ENCODE assay signal across 9 cellular contexts in the genomic region with DNA sequence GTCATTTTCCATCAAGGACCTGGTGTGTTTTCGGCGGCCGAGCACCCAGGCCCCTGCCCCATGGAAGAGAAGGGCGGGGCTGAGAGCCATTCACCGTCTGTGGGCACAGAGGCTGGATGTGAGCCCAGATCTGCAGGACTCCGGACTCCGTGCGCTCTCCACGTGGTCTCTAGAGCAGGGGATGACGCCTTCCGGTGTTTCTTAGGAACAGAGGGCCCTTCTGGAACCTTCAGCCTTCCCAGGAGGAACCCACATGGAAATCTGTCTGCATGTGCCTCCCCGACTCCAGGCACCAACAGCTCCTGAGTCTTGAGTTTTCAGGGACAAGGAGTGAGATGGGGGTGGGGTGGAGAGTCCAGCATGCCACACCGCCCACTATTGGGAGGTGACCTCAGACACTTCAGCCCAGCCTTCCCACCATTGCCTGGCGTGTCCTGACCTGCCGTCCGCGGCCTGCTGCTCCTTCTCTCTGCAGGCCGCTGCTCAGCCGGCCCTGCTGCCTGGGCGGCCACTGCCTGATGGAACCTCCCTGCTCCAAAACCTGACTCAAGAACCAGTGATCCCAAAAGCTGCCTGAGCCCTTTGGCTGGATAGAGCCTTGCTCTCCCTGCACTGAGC. TPM values are rescaled to one million over a fixed set of nuclear protein-coding genes. Genes with fewer than 3 reads are reported as not detected.
DNase-seq lines count a peak whose midpoint lies in the region; ATAC-seq and TF ChIP-seq lines count a peak whose summit lies in the region.
"Had no signal": no experiment of that assay in that cellular context is flagged by ENCODE, and none has a peak within 500 bp of the region (broad histone marks: within the 10 kb centered on the region; RNA-seq: fewer than 3 reads in every experiment).

No MANE protein-coding gene starts in this region.

- no peak overlapping the region for H3K4me2 ChIP-seq in MM.1S (ENCODE audit: low read depth, low read length)

- no peaks in the 10 kb centered on the region for H3K9me3 Mint-ChIP-seq in activated naive CD8-positive, alpha-beta T cell (ENCODE audit: low read depth)
- H3K9me3 Mint-ChIP-seq in activated naive CD8-positive, alpha-beta T cell treated with anti-CD3 and anti-CD28 coated beads, Interleukin-2, amount 50 U/mL, for 24 hours, result no peaks in the 10 kb centered on the region
- H3K9me3 Mint-ChIP-seq: T-helper 1 cell treated with Interleukin-12 subunit alpha and Interleukin-12 subunit beta and Interleukin-4 antibody, amounts not matched to agents 30 μg/mL and 1 μg/mL, for 36 hours had no signal

- no peaks in the 10 kb centered on the region for H3K36me3 Mint-ChIP-seq in activated naive CD8-positive, alpha-beta T cell
- H3K36me3 Mint-ChIP-seq in activated naive CD8-positive, alpha-beta T cell treated with anti-CD3 and anti-CD28 coated beads, Interleukin-2, amount 50 U/mL, for 24 hours (ENCODE audit: low read depth), result no peaks in the 10 kb centered on the region

- TF ChIP-seq CTCF in epithelial cell of esophagus (IDR thresholded peaks at IDR 0.05; ENCODE audit: insufficient read depth, low read depth, low read length, missing control alignments) (no peak), GM13976 (IDR thresholded peaks at IDR 0.05; ENCODE audit: borderline replicate concordance, control extremely low read depth, extremely low read depth, insufficient read depth, missing control alignments) (no peak), MM.1S (IDR thresholded peaks at IDR 0.05; ENCODE audit: low read length) (no peak)

- H3K4me1 Mint-ChIP-seq in activated naive CD8-positive, alpha-beta T cell (ENCODE audit: low read depth), result peaks cover 4% of the 10 kb centered on the region
- peaks cover 7% of the 10 kb centered on the region for H3K4me1 Mint-ChIP-seq in activated naive CD8-positive, alpha-beta T cell treated with anti-CD3 and anti-CD28 coated beads, Interleukin-2, amount 50 U/mL, for 24 hours

- peaks cover 20% of the 10 kb centered on the region for H3K79me2 ChIP-seq in MM.1S (ENCODE audit: low read length)

- H3K4me3 Mint-ChIP-seq in activated naive CD8-positive, alpha-beta T cell, result peak overlapping the region; percentile 77
- H3K4me3 Mint-ChIP-seq in activated naive CD8-positive, alpha-beta T cell treated with anti-CD3 and anti-CD28 coated beads, Interleukin-2, amount 50 U/mL, for 24 hours, result no peak overlapping the region

- H3K27ac ChIP-seq in aorta (ENCODE audit: low read depth in 1 of 2, low read length in 2 of 2), result peak overlapping the region in 1 of 2 donors; percentile 93
- no peak overlapping the region for H3K27ac ChIP-seq in MM.1S (ENCODE audit: low read length)

- ATAC-seq in activated naive CD8-positive, alpha-beta T cell treated with anti-CD3 and anti-CD28 coated beads, Interleukin-2, amount 50 U/mL, for 24 hours, result no peak
- peak; percentile 19 for ATAC-seq in aorta (ENCODE audit: low FRiP score)

- DNase-seq in activated naive CD8-positive, alpha-beta T cell treated with anti-CD3 and anti-CD28 coated beads, Interleukin-2, amount 50 U/mL, for 24 hours, result no peak
- DNase-seq in epithelial cell of esophagus (ENCODE audit: low read depth), result peak; percentile 86
- peak; percentile 86 for DNase-seq in mucosa of gallbladder (ENCODE audit: low spot score)
- DNase-seq in aorta, result peak; percentile 81 to 88
- no peak for DNase-seq in GM13976 (ENCODE audit: low spot score)
- DNase-seq in MM.1S, result no peak
- DNase-seq in UCSD-AML1 (lab: John Stamatoyannopoulos, UW; ENCODE audit: unreplicated experiment), result no peak

- H3K4me3 ChIP-seq in epithelial cell of esophagus (ENCODE audit: low read length) (no peak overlapping the region), aorta (ENCODE audit: low read length in 2 of 2) (no peak overlapping the region), MM.1S (ENCODE audit: low read length) (no peak overlapping the region)

- H3K27ac Mint-ChIP-seq in activated naive CD8-positive, alpha-beta T cell, result no peak overlapping the region
- H3K27ac Mint-ChIP-seq in activated naive CD8-positive, alpha-beta T cell treated with anti-CD3 and anti-CD28 coated beads, Interleukin-2, amount 50 U/mL, for 24 hours, result no peak overlapping the region
- H3K27ac Mint-ChIP-seq: T-helper 1 cell treated with Interleukin-12 subunit alpha and Interleukin-12 subunit beta and Interleukin-4 antibody, amounts not matched to agents 30 μg/mL and 1 μg/mL, for 36 hours had no signal

- no peaks in the 10 kb centered on the region for H3K27me3 Mint-ChIP-seq in activated naive CD8-positive, alpha-beta T cell
- peaks cover 9% of the 10 kb centered on the region for H3K27me3 Mint-ChIP-seq in activated naive CD8-positive, alpha-beta T cell treated with anti-CD3 and anti-CD28 coated beads, Interleukin-2, amount 50 U/mL, for 24 hours

- H4K20me1 ChIP-seq in MM.1S (ENCODE audit: insufficient read depth, low read length), result no peaks in the 10 kb centered on the region

- no peak overlapping the region for H3K9ac ChIP-seq in MM.1S (ENCODE audit: low read length)

- H3F3A ChIP-seq in MM.1S (ENCODE audit: insufficient read depth, low read length), result peaks cover 10% of the 10 kb centered on the region

- intact Hi-C loops in aorta (cut with DNase I), result loop anchor here (2.0 to 10.0 kb wide), 4 partner anchors 111 to 323 kb away; a partner anchor contains a TSS

- H2AFZ ChIP-seq in MM.1S (ENCODE audit: low read length), result no peak overlapping the region

- H3K27me3 ChIP-seq in aorta (ENCODE audit: control insufficient read depth in 1 of 2, insufficient read depth in 2 of 2, low read length in 1 of 2), result no peaks in the 10 kb centered on the region
- peaks cover 55% of the 10 kb centered on the region for H3K27me3 ChIP-seq in MM.1S (replicated peaks; ENCODE audit: insufficient read depth, low read length)

- in situ Hi-C loops in GM13976 (cut with MboI; ENCODE audit: low sequenced_read_pairs, unreplicated experiment), result no loop called here

- H3K36me3 ChIP-seq in aorta (ENCODE audit: control insufficient read depth in 1 of 2, insufficient read depth in 2 of 2, low read length in 1 of 2) (no peaks in the 10 kb centered on the region), MM.1S (replicated peaks; ENCODE audit: insufficient read depth, low read length) (no peaks in the 10 kb centered on the region)

- no peaks in the 10 kb centered on the region for H3K9me2 ChIP-seq in MM.1S (replicated peaks; ENCODE audit: insufficient read depth, low read length)

- H3K4me1 ChIP-seq in aorta (ENCODE audit: control insufficient read depth in 1 of 2, insufficient read depth in 2 of 2, low read length in 2 of 2) (no peaks in the 10 kb centered on the region), MM.1S (ENCODE audit: low read length) (no peaks in the 10 kb centered on the region)

- no peaks in the 10 kb centered on the region for H3K9me3 ChIP-seq in aorta (ENCODE audit: control insufficient read depth, low read length)
- no peaks in the 10 kb centered on the region for H3K9me3 ChIP-seq in MM.1S (replicated peaks; ENCODE audit: insufficient read depth, low read length)

- 21% methylated on average over 20 of the region's 20 CpGs for WGBS in aorta, 2 donors

RNA-seq across cellular contexts. Expression of a gene that starts 2.4 kb away (rescaled TPM):
- 106 TPM for total RNA-seq in mucosa of gallbladder
- total RNA-seq in aorta, result 10 to 100 TPM; 47.5 to 67.8 TPM
- polyA plus RNA-seq in aorta, result 10 to 100 TPM; 17.7 to 18.0 TPM

Comparison
In these comparisons a context has a peak if more than half of its experiments do, and no peak if none do; other contexts are left out.
1. DNase-seq: peak in epithelial cell of esophagus (single experiment), mucosa of gallbladder (single experiment) and aorta (2 of 2); none in activated naive CD8-positive, alpha-beta T cell treated with anti-CD3 and anti-CD28 coated beads, Interleukin-2, amount 50 U/mL, for 24 hours (single experiment), GM13976 (single experiment), MM.1S (single experiment) and UCSD-AML1 (single experiment).